In the genomic region with DNA sequence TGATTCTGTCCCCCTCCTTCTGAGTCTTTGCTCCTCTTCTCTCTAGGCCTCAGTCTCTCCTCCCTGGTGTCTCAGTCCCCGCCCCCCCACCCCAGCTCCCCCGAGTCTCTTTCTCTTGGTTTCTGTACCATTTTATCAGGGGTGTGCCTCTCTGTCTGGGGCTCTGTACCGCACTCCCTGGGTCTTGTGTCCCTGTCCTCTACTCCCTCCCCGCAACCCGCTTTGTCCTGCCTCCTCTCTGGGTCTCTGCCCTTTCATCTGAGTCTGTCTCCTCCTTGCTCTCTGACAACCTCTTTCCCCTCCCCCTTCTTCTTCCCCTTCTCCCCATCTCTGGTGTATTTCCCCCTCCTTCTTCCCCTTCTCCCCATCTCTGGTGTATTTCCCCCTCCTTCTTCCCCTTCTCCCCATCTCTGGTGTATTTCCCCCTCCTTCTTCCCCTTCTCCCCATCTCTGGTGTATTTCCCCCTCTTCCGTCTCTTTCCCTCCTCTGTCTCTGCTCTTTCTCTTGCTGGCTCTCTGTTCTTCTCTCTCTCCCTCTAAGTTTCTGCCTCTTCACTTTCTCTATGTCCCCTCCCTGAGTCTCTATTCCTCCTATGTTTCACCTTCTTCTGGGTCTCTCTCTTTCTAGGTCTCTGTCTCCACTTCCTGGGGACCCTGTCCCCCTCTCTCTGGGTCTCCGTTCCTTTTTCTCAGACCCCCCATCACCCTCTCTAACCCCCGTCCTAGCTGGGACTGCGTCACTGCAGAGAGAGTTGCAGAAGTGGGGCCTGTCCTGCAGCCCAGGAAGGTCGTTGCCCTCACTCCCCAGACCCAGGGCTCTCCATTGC, we compare ENCODE assay signal across 8 cellular contexts. TPM values are rescaled to one million over a fixed set of nuclear protein-coding genes. Genes with fewer than 3 reads are reported as not detected.
DNase-seq lines count a peak whose midpoint lies in the region; ATAC-seq and TF ChIP-seq lines count a peak whose summit lies in the region.

No MANE protein-coding gene starts in this region.

- no peak overlapping the region for H4K5ac ChIP-seq in mesendoderm (ENCODE audit: low read length)

- peak overlapping the region; percentile 10 for H3K18ac ChIP-seq in mesendoderm (ENCODE audit: low read length)

- POLR2A ChIA-PET in A673 (lab: Charles Lee; ENCODE audit: low non-redundant PET), result no interaction called here

- no peaks in the 10 kb centered on the region for H3K9me3 Mint-ChIP-seq in activated T-helper 2 cell treated with anti-CD3 and anti-CD28 coated beads, Interferon-gamma antibody, Interleukin-2, Interleukin-4, amounts not matched to agents 10 μg/mL and 5 μg/mL and 100 μg/mL, durations not matched to agents 14 hours and 24 hours and 36 hours

- no peaks in the 10 kb centered on the region for H3K79me2 ChIP-seq in mesendoderm (ENCODE audit: control insufficient read depth, insufficient read depth, low read length)

- no peak for TF ChIP-seq CTCF in A673 (conservative IDR thresholded peaks at IDR 0.05; ENCODE audit: low read depth, low read length)
- no peak for TF ChIP-seq CTCF in GM13977 (IDR thresholded peaks at IDR 0.05; ENCODE audit: extremely low read depth, insufficient read depth, missing control alignments)

- H3K4me1 Mint-ChIP-seq in activated T-helper 2 cell treated with anti-CD3 and anti-CD28 coated beads, Interferon-gamma antibody, Interleukin-2, Interleukin-4, amounts not matched to agents 10 μg/mL and 5 μg/mL and 100 μg/mL, durations not matched to agents 14 hours and 24 hours and 36 hours (ENCODE audit: low read depth), result peaks cover 62% of the 10 kb centered on the region

- H2BK5ac ChIP-seq in mesendoderm (ENCODE audit: low read length), result no peak overlapping the region

- H2BK15ac ChIP-seq in mesendoderm (replicated peaks; ENCODE audit: low read depth), result no peak overlapping the region

- H4K8ac ChIP-seq in mesendoderm (ENCODE audit: low read depth, low read length), result no peak overlapping the region

- H3K27ac Mint-ChIP-seq in activated T-helper 2 cell treated with anti-CD3 and anti-CD28 coated beads, Interferon-gamma antibody, Interleukin-2, Interleukin-4, amounts not matched to agents 10 μg/mL and 5 μg/mL and 100 μg/mL, durations not matched to agents 14 hours and 24 hours and 36 hours, result peak overlapping the region; percentile 88

- no peak overlapping the region for H2BK120ac ChIP-seq in mesendoderm (ENCODE audit: low read depth, low read length)

- ATAC-seq in HG02798 (IDR thresholded peaks at IDR 0.05; ENCODE audit: poor library complexity, unreplicated experiment) (no peak), GM18519 (IDR thresholded peaks at IDR 0.05; ENCODE audit: low FRiP score, unreplicated experiment) (no peak)

- H3K27ac ChIP-seq in A673 (ENCODE audit: low read depth, low read length, poor library complexity, severe bottlenecking) (no peak overlapping the region), mesendoderm (ENCODE audit: low read depth, low read length) (peak overlapping the region; percentile 1)

- CTCF ChIA-PET in A673 (lab: Charles Lee), result interaction anchor here (0.7 kb wide), 1 partner anchor 195 kb away, joined by 8 read pairs; no protein-coding TSS in a partner anchor

- peaks cover 15% of the 10 kb centered on the region for H3K27me3 Mint-ChIP-seq in activated T-helper 2 cell treated with anti-CD3 and anti-CD28 coated beads, Interferon-gamma antibody, Interleukin-2, Interleukin-4, amounts not matched to agents 10 μg/mL and 5 μg/mL and 100 μg/mL, durations not matched to agents 14 hours and 24 hours and 36 hours (ENCODE audit: low read depth)

- H2AK5ac ChIP-seq in mesendoderm (ENCODE audit: low read length), result no peak overlapping the region

- H3K9ac ChIP-seq in mesendoderm (ENCODE audit: low read length), result peak overlapping the region; percentile 77

- peak overlapping the region; percentile 41 for H3K4me3 ChIP-seq in A673 (ENCODE audit: low read depth, low read length, poor library complexity, severe bottlenecking)
- H3K4me3 ChIP-seq in mesendoderm (ENCODE audit: low read length), result peak overlapping the region; percentile 67

- H3K23ac ChIP-seq in mesendoderm (ENCODE audit: low read length), result no peak overlapping the region

- H3K4me1 ChIP-seq in A673 (ENCODE audit: insufficient read depth, low read length, poor library complexity, severe bottlenecking), result peaks cover 9% of the 10 kb centered on the region
- peaks cover 4% of the 10 kb centered on the region for H3K4me1 ChIP-seq in mesendoderm (ENCODE audit: control insufficient read depth, low read depth, low read length)

- H3K4me2 ChIP-seq in mesendoderm (ENCODE audit: low read length), result peak overlapping the region; percentile 94

- BruUV-seq in A673 (replicated peaks; lab: Mats Ljungman, UMichigan), result no TSS peak

- H3K4ac ChIP-seq in mesendoderm (ENCODE audit: low read depth, low read length), result no peak overlapping the region

- in situ Hi-C loops in GM13977 (cut with MboI; ENCODE audit: low pct_unique_long_range_greater_than_20kb, low sequenced_read_pairs, unreplicated experiment), result no loop called here

- no peaks in the 10 kb centered on the region for H3K79me1 ChIP-seq in mesendoderm (ENCODE audit: low read length)

- H3K56ac ChIP-seq in mesendoderm (ENCODE audit: low read length), result peak overlapping the region; percentile 93

- WGBS in mesendoderm (ENCODE audit: extremely low coverage, insufficient coverage, low lambda C conversion rate), result no CpG with 5 or more reads among the region's 10 CpGs

- DNase-seq in A673 (ENCODE audit: low spot score) (no peak), GM13977 (ENCODE audit: low spot score) (peak; percentile 35), mesendoderm (peak; percentile 90), NCI-H1105 (lab: John Stamatoyannopoulos, UW) (no peak), DMS79 treated with DMSO at 0.1 percent for 48 hours (lab: John Stamatoyannopoulos, UW) (no peak)
- DNase-seq in activated T-helper 2 cell treated with anti-CD3 and anti-CD28 coated beads, Interferon-gamma antibody, Interleukin-2, Interleukin-4, amounts not matched to agents 10 μg/mL and 5 μg/mL and 100 μg/mL, durations not matched to agents 14 hours and 24 hours and 36 hours (ENCODE audit: low spot score), result no peak

- H3K27me3 ChIP-seq in A673 (replicated peaks; ENCODE audit: insufficient read depth, low read depth, low read length, poor library complexity) (peaks cover 20% of the 10 kb centered on the region), mesendoderm (ENCODE audit: insufficient read depth, low read length, poor library complexity) (peaks cover 15% of the 10 kb centered on the region)

- intact Hi-C loops in A673 (cut with micrococcal nuclease; ENCODE audit: unreplicated experiment), result no loop called here
- intact Hi-C loops in activated T-helper 2 cell treated with anti-CD3 and anti-CD28 coated beads, Interferon-gamma antibody, Interleukin-2, Interleukin-4, amounts not matched to agents 10 μg/mL and 5 μg/mL and 100 μg/mL, durations not matched to agents 14 hours and 24 hours and 36 hours (cut with micrococcal nuclease), result loop anchor here (2.0 to 5.0 kb wide), 3 partner anchors 15 to 46 kb away; a partner anchor contains a TSS

- H3K36me3 Mint-ChIP-seq in activated T-helper 2 cell treated with anti-CD3 and anti-CD28 coated beads, Interferon-gamma antibody, Interleukin-2, Interleukin-4, amounts not matched to agents 10 μg/mL and 5 μg/mL and 100 μg/mL, durations not matched to agents 14 hours and 24 hours and 36 hours (ENCODE audit: low read depth), result peaks cover 19% of the 10 kb centered on the region

- H3K9me3 ChIP-seq in A673 (ENCODE audit: low read depth, low read length, poor library complexity, severe bottlenecking), result no peaks in the 10 kb centered on the region

- H3K4me3 Mint-ChIP-seq in activated T-helper 2 cell treated with anti-CD3 and anti-CD28 coated beads, Interferon-gamma antibody, Interleukin-2, Interleukin-4, amounts not matched to agents 10 μg/mL and 5 μg/mL and 100 μg/mL, durations not matched to agents 14 hours and 24 hours and 36 hours (ENCODE audit: low read depth), result peak overlapping the region; percentile 83

- no peaks in the 10 kb centered on the region for H3K36me3 ChIP-seq in A673 (ENCODE audit: insufficient read depth, low read length, poor library complexity, severe bottlenecking)
- H3K36me3 ChIP-seq in mesendoderm (ENCODE audit: control insufficient read depth, insufficient read depth, low read length), result no peaks in the 10 kb centered on the region

RNA-seq across cellular contexts. Expression of a gene that starts 2.2 kb away (rescaled TPM):
- total RNA-seq in A673 (2021), result 6.4 and 6.7 TPM in 2 replicates
- 17.6 and 19.2 TPM in 2 replicates for total RNA-seq in activated T-helper 2 cell treated with anti-CD3 and anti-CD28 coated beads, Interferon-gamma antibody, Interleukin-2, Interleukin-4, amounts not matched to agents 10 μg/mL and 5 μg/mL and 100 μg/mL, durations not matched to agents 14 hours and 24 hours and 36 hours
- 3.7 TPM for polyA plus RNA-seq in mesendoderm (2013, experiment 1 of 2)
- polyA plus RNA-seq in mesendoderm (2013, experiment 2 of 2), result 3.2 TPM

RNA-seq across cellular contexts. Expression of a gene that starts 34.0 kb away (rescaled TPM):
- 0.47 and 0.63 TPM in 2 replicates for total RNA-seq in A673 (2021)
- total RNA-seq in activated T-helper 2 cell treated with anti-CD3 and anti-CD28 coated beads, Interferon-gamma antibody, Interleukin-2, Interleukin-4, amounts not matched to agents 10 μg/mL and 5 μg/mL and 100 μg/mL, durations not matched to agents 14 hours and 24 hours and 36 hours, result 5.1 and 5.5 TPM in 2 replicates
- polyA plus RNA-seq in mesendoderm (2013, experiment 1 of 2), result 0.17 TPM
- polyA plus RNA-seq in mesendoderm (2013, experiment 2 of 2), result 0.10 TPM

RNA-seq across cellular contexts. Expression of a gene that starts 44.9 kb away (rescaled TPM):
- 42.7 and 45.0 TPM in 2 replicates for total RNA-seq in A673 (2021)
- 76.1 and 79.9 TPM in 2 replicates for total RNA-seq in activated T-helper 2 cell treated with anti-CD3 and anti-CD28 coated beads, Interferon-gamma antibody, Interleukin-2, Interleukin-4, amounts not matched to agents 10 μg/mL and 5 μg/mL and 100 μg/mL, durations not matched to agents 14 hours and 24 hours and 36 hours
- 19.2 TPM for polyA plus RNA-seq in mesendoderm (2013, experiment 1 of 2)
- 19.3 TPM for polyA plus RNA-seq in mesendoderm (2013, experiment 2 of 2)

RNA-seq across cellular contexts. Expression of a gene that starts 52.7 kb away (rescaled TPM):
- 143 and 155 TPM in 2 replicates for total RNA-seq in A673 (2021)
- total RNA-seq in activated T-helper 2 cell treated with anti-CD3 and anti-CD28 coated beads, Interferon-gamma antibody, Interleukin-2, Interleukin-4, amounts not matched to agents 10 μg/mL and 5 μg/mL and 100 μg/mL, durations not matched to agents 14 hours and 24 hours and 36 hours, result 153 and 162 TPM in 2 replicates
- polyA plus RNA-seq in mesendoderm (2013, experiment 1 of 2), result 57.2 TPM
- 57.3 TPM for polyA plus RNA-seq in mesendoderm (2013, experiment 2 of 2)

Comparison
In these comparisons a context has a peak if more than half of its experiments do, and no peak if none do; other contexts are left out.
1. DNase-seq: peak in GM13977 (single experiment) and mesendoderm (single experiment); none in A673 (single experiment), activated T-helper 2 cell treated with anti-CD3 and anti-CD28 coated beads, Interferon-gamma antibody, Interleukin-2, Interleukin-4, amounts not matched to agents 10 μg/mL and 5 μg/mL and 100 μg/mL, durations not matched to agents 14 hours and 24 hours and 36 hours (single experiment), NCI-H1105 (single experiment) and DMS79 treated with DMSO at 0.1 percent for 48 hours (single experiment).